Comparison of ENCODE assay signal across 8 cellular contexts in genomic region chr15:31328425-31328998, GRCh38. TPM values are rescaled to one million over a fixed set of nuclear protein-coding genes. Genes with fewer than 3 reads are reported as not detected.
DNase-seq lines count a peak whose midpoint lies in the region; ATAC-seq and TF ChIP-seq lines count a peak whose summit lies in the region.

No MANE protein-coding gene starts in this region.

- H3K9me3 ChIP-seq in Caco-2, result no peaks in the 10 kb centered on the region
- no peaks in the 10 kb centered on the region for H3K9me3 ChIP-seq in Loucy (ENCODE audit: insufficient read depth, low read depth, low read length)
- H3K9me3 ChIP-seq in effector memory CD4-positive, alpha-beta T cell (ENCODE audit: control insufficient read depth, low read length), result no peaks in the 10 kb centered on the region
- no peaks in the 10 kb centered on the region for H3K9me3 ChIP-seq in thoracic aorta

- TF ChIP-seq CTCF in Caco-2 (IDR thresholded peaks at IDR 0.05; ENCODE audit: insufficient read depth in 1 of 2, low read depth in 1 of 2, low read length in 1 of 2, severe bottlenecking in 1 of 2, unreplicated experiment in 1 of 2), result no peak
- no peak for TF ChIP-seq CTCF in Loucy (conservative IDR thresholded peaks at IDR 0.05; ENCODE audit: low read length)
- no peak for TF ChIP-seq CTCF in thoracic aorta (IDR thresholded peaks at IDR 0.05)

- peak overlapping the region; percentile 71 for H2AFZ ChIP-seq in Loucy (ENCODE audit: low read length)

- H3K27me3 ChIP-seq in Caco-2 (replicated peaks; ENCODE audit: control insufficient read depth, insufficient read depth, low read length) (no peaks in the 10 kb centered on the region), Loucy (ENCODE audit: insufficient read depth, low read length, poor library complexity, severe bottlenecking) (no peaks in the 10 kb centered on the region), thoracic aorta (replicated peaks; ENCODE audit: insufficient read depth) (no peaks in the 10 kb centered on the region)
- H3K27me3 ChIP-seq in effector memory CD4-positive, alpha-beta T cell (replicated peaks; ENCODE audit: control insufficient read depth, insufficient read depth, low read length, poor library complexity, severe bottlenecking), result no peaks in the 10 kb centered on the region

- H3K27ac Mint-ChIP-seq in Caco-2 (ENCODE audit: unreplicated experiment), result peak overlapping the region; percentile 80
- peak overlapping the region; percentile 92 for H3K27ac Mint-ChIP-seq in activated CD8-positive, alpha-beta T cell treated with anti-CD3 and anti-CD28 coated beads, Interleukin-2, amount 10 ng/mL, durations not matched to agents 7 days and 5 days
- H3K27ac Mint-ChIP-seq in natural killer cell treated with Interleukin-12 subunit alpha and Interleukin-12 subunit beta and Interleukin-15 and Interleukin-18, amount 100 ng/mL, for 72 hours, result peak overlapping the region; percentile 87 to 98

- H3K36me3 Mint-ChIP-seq in Caco-2 (ENCODE audit: insufficient read depth, unreplicated experiment), result peaks cover 13% of the 10 kb centered on the region
- peaks cover 46% of the 10 kb centered on the region for H3K36me3 Mint-ChIP-seq in activated CD8-positive, alpha-beta T cell treated with anti-CD3 and anti-CD28 coated beads, Interleukin-2, amount 10 ng/mL, durations not matched to agents 7 days and 5 days (ENCODE audit: low read depth)
- H3K36me3 Mint-ChIP-seq in natural killer cell treated with Interleukin-12 subunit alpha and Interleukin-12 subunit beta and Interleukin-15 and Interleukin-18, amount 100 ng/mL, for 72 hours, result peaks cover 7% of the 10 kb centered on the region

- CTCF ChIA-PET in Caco-2 (lab: Charles Lee), result interaction anchor here (0.6 to 1.8 kb wide), 2 partner anchors 107 to 346 kb away, joined by 3 to 9 read pairs; no protein-coding TSS in a partner anchor
- CTCF ChIA-PET in activated CD8-positive, alpha-beta T cell treated with anti-CD3 and anti-CD28 coated beads, Interleukin-2, amount 10 ng/mL, durations not matched to agents 7 days and 5 days (lab: Charles Lee), result interaction anchor here (0.7 to 1.9 kb wide), 14 partner anchors 10 to 160 kb away, joined by 3 to 11 read pairs (median 4); no protein-coding TSS in a partner anchor

- peak overlapping the region; percentile 86 for H3K4me3 Mint-ChIP-seq in Caco-2 (ENCODE audit: unreplicated experiment)
- peak overlapping the region; percentile 91 for H3K4me3 Mint-ChIP-seq in activated CD8-positive, alpha-beta T cell treated with anti-CD3 and anti-CD28 coated beads, Interleukin-2, amount 10 ng/mL, durations not matched to agents 7 days and 5 days
- H3K4me3 Mint-ChIP-seq in natural killer cell treated with Interleukin-12 subunit alpha and Interleukin-12 subunit beta and Interleukin-15 and Interleukin-18, amount 100 ng/mL, for 72 hours, result peak overlapping the region; percentile 95

- peaks cover 3% of the 10 kb centered on the region; the same call in 1 of the 2 replicates for H3F3A ChIP-seq in Loucy (ENCODE audit: low read depth)

- peak overlapping the region; percentile 92 for H3K4me3 ChIP-seq in Caco-2 (ENCODE audit: low read depth, low read length)
- H3K4me3 ChIP-seq in Loucy (ENCODE audit: low read length, poor library complexity, severe bottlenecking), result peak overlapping the region; percentile 86
- peak overlapping the region; percentile 79 for H3K4me3 ChIP-seq in effector memory CD4-positive, alpha-beta T cell (ENCODE audit: insufficient read depth, low read depth, low read length, poor library complexity, severe bottlenecking)
- peak overlapping the region; percentile 76 for H3K4me3 ChIP-seq in thoracic aorta

- DNase-seq in Caco-2 (no peak), thoracic aorta (ENCODE audit: low spot score) (no peak), NCI-H1092 (lab: John Stamatoyannopoulos, UW) (no peak)
- DNase-seq in activated CD8-positive, alpha-beta T cell treated with anti-CD3 and anti-CD28 coated beads, Interleukin-2, amount 10 ng/mL, durations not matched to agents 7 days and 5 days, result peak; percentile 77
- peak; percentile 55 to 62 (median 61) for DNase-seq in effector memory CD4-positive, alpha-beta T cell
- peak; percentile 85 for DNase-seq in natural killer cell treated with Interleukin-12 subunit alpha and Interleukin-12 subunit beta and Interleukin-15 and Interleukin-18, amount 100 ng/mL, for 72 hours (ENCODE audit: low spot score)

- intact Hi-C loops in Caco-2 (cut with micrococcal nuclease; ENCODE audit: unreplicated experiment), result loop anchor here (2.0 to 5.0 kb wide), 3 partner anchors 62 to 111 kb away; no protein-coding TSS in a partner anchor

- no peaks in the 10 kb centered on the region for H3K4me1 Mint-ChIP-seq in Caco-2 (ENCODE audit: low read depth, unreplicated experiment)
- H3K4me1 Mint-ChIP-seq in activated CD8-positive, alpha-beta T cell treated with anti-CD3 and anti-CD28 coated beads, Interleukin-2, amount 10 ng/mL, durations not matched to agents 7 days and 5 days (ENCODE audit: low read depth), result peaks cover 59% of the 10 kb centered on the region
- peaks cover 57 to 63% of the 10 kb centered on the region in 2 donors for H3K4me1 Mint-ChIP-seq in natural killer cell treated with Interleukin-12 subunit alpha and Interleukin-12 subunit beta and Interleukin-15 and Interleukin-18, amount 100 ng/mL, for 72 hours (ENCODE audit: low read depth in 2 of 2)

- peak overlapping the region; percentile 84 for H3K4me2 ChIP-seq in Loucy (ENCODE audit: low read depth, low read length, poor library complexity, severe bottlenecking)

- H3K36me3 ChIP-seq in Caco-2 (ENCODE audit: control insufficient read depth, insufficient read depth, low read length) (no peaks in the 10 kb centered on the region; the same call in none of the 2 replicates), Loucy (ENCODE audit: insufficient read depth, low read length) (no peaks in the 10 kb centered on the region), thoracic aorta (no peaks in the 10 kb centered on the region)
- H3K36me3 ChIP-seq in effector memory CD4-positive, alpha-beta T cell (ENCODE audit: control insufficient read depth, insufficient read depth, low read length), result peaks cover 4% of the 10 kb centered on the region

- no peak for ATAC-seq in activated CD8-positive, alpha-beta T cell treated with anti-CD3 and anti-CD28 coated beads, Interleukin-2, amount 10 ng/mL, durations not matched to agents 7 days and 5 days
- peak in 1 of 2 donors; percentile 3 for ATAC-seq in natural killer cell treated with Interleukin-12 subunit alpha and Interleukin-12 subunit beta and Interleukin-15 and Interleukin-18, amount 100 ng/mL, for 72 hours
- no peak for ATAC-seq in thoracic aorta (ENCODE audit: insufficient number of reproducible peaks, low FRiP score, low read depth)
- no peak for ATAC-seq in HG02885 (IDR thresholded peaks at IDR 0.05; ENCODE audit: poor library complexity, unreplicated experiment)

- TSS peak; percentile 31 for BruUV-seq in Caco-2 (replicated peaks; lab: Mats Ljungman, UMichigan)

- no peaks in the 10 kb centered on the region for H3K27me3 Mint-ChIP-seq in Caco-2 (ENCODE audit: insufficient read depth, unreplicated experiment)
- H3K27me3 Mint-ChIP-seq in activated CD8-positive, alpha-beta T cell treated with anti-CD3 and anti-CD28 coated beads, Interleukin-2, amount 10 ng/mL, durations not matched to agents 7 days and 5 days (ENCODE audit: low read depth), result no peaks in the 10 kb centered on the region
- H3K27me3 Mint-ChIP-seq in natural killer cell treated with Interleukin-12 subunit alpha and Interleukin-12 subunit beta and Interleukin-15 and Interleukin-18, amount 100 ng/mL, for 72 hours, result no peaks in the 10 kb centered on the region

- H3K4me1 ChIP-seq in Caco-2 (peaks cover 11% of the 10 kb centered on the region), Loucy (ENCODE audit: insufficient read depth, low read length, poor library complexity, severe bottlenecking) (peaks cover 62% of the 10 kb centered on the region), thoracic aorta (ENCODE audit: control insufficient read depth in 1 of 2, low read depth in 2 of 2) (peaks cover 42 to 56% of the 10 kb centered on the region in 2 donors)
- peaks cover 59% of the 10 kb centered on the region for H3K4me1 ChIP-seq in effector memory CD4-positive, alpha-beta T cell (ENCODE audit: control insufficient read depth, insufficient read depth, low read length, poor library complexity, severe bottlenecking)

- peak overlapping the region; percentile 96 for H3K27ac ChIP-seq in effector memory CD4-positive, alpha-beta T cell (ENCODE audit: insufficient read depth, low read length, poor library complexity, severe bottlenecking)
- peak overlapping the region; percentile 85 to 95 for H3K27ac ChIP-seq in thoracic aorta

- no peaks in the 10 kb centered on the region for H3K9me2 ChIP-seq in Loucy (replicated peaks; ENCODE audit: low read depth, low read length)

- peaks cover 72% of the 10 kb centered on the region for H3K79me2 ChIP-seq in Loucy (ENCODE audit: insufficient read depth, low read length)

- H4K20me1 ChIP-seq in Loucy (ENCODE audit: insufficient read depth, low read length, poor library complexity, severe bottlenecking), result peaks cover 58% of the 10 kb centered on the region

- peak overlapping the region; percentile 88 for H3K9ac ChIP-seq in Loucy (ENCODE audit: low read depth, low read length, poor library complexity, severe bottlenecking)

- no peaks in the 10 kb centered on the region for H3K9me3 Mint-ChIP-seq in Caco-2 (ENCODE audit: unreplicated experiment)
- H3K9me3 Mint-ChIP-seq in activated CD8-positive, alpha-beta T cell treated with anti-CD3 and anti-CD28 coated beads, Interleukin-2, amount 10 ng/mL, durations not matched to agents 7 days and 5 days (ENCODE audit: insufficient read depth), result no peaks in the 10 kb centered on the region
- no peaks in the 10 kb centered on the region for H3K9me3 Mint-ChIP-seq in natural killer cell treated with Interleukin-12 subunit alpha and Interleukin-12 subunit beta and Interleukin-15 and Interleukin-18, amount 100 ng/mL, for 72 hours

- POLR2A ChIA-PET in Caco-2 (lab: Charles Lee), result no interaction called here
- POLR2A ChIA-PET in activated CD8-positive, alpha-beta T cell treated with anti-CD3 and anti-CD28 coated beads, Interleukin-2, amount 10 ng/mL, durations not matched to agents 7 days and 5 days (lab: Charles Lee), result interaction anchor here (0.6 to 7.4 kb wide), 12 partner anchors 13 to 160 kb away, joined by 3 to 63 read pairs (median 4); no protein-coding TSS in a partner anchor

RNA-seq across cellular contexts. Expression of gene KLF13, which starts 1.9 kb away (rescaled TPM):
- total RNA-seq in Caco-2 (2022), result 16.6 and 18.8 TPM in 2 replicates
- total RNA-seq in activated CD8-positive, alpha-beta T cell treated with anti-CD3 and anti-CD28 coated beads, Interleukin-2, amount 10 ng/mL, durations not matched to agents 7 days and 5 days, result 100 to 1,000 TPM; 214 to 215 TPM
- 100 to 1,000 TPM in 1 of 2 donors, 10 to 100 TPM in 1; 95.1 to 153 TPM for total RNA-seq in natural killer cell treated with Interleukin-12 subunit alpha and Interleukin-12 subunit beta and Interleukin-15 and Interleukin-18, amount 100 ng/mL, for 72 hours
- total RNA-seq in thoracic aorta, result 10 to 100 TPM; 59.5 to 76.5 TPM

Comparison
In these comparisons a context has a peak if more than half of its experiments do, and no peak if none do; other contexts are left out.
1. DNase-seq: peak in activated CD8-positive, alpha-beta T cell treated with anti-CD3 and anti-CD28 coated beads, Interleukin-2, amount 10 ng/mL, durations not matched to agents 7 days and 5 days (single experiment), effector memory CD4-positive, alpha-beta T cell (3 of 3) and natural killer cell treated with Interleukin-12 subunit alpha and Interleukin-12 subunit beta and Interleukin-15 and Interleukin-18, amount 100 ng/mL, for 72 hours (single experiment); none in Caco-2 (0 of 2), thoracic aorta (single experiment) and NCI-H1092 (single experiment).
2. Peak in every context shown above with its lines, with median percentiles within 50 percentile points of each other: H3K4me3 ChIP-seq, H3K27ac Mint-ChIP-seq and H3K4me3 Mint-ChIP-seq.